In genomic region chr1:20290624-20291597, GRCh38 we compare ENCODE assay signal across 12 cellular contexts. TPM values are rescaled to one million over a fixed set of nuclear protein-coding genes. Genes with fewer than 3 reads are reported as not detected.
A peak's percentile ranks its signal among the peaks of the same experiment; 100 is the strongest.
DNase-seq lines count a peak whose midpoint lies in the region; ATAC-seq and TF ChIP-seq lines count a peak whose summit lies in the region.
"Had no signal": no experiment of that assay in that cellular context is flagged by ENCODE, and none has a peak within 500 bp of the region (broad histone marks: within the 10 kb centered on the region; RNA-seq: fewer than 3 reads in every experiment).

A gene with protein sequence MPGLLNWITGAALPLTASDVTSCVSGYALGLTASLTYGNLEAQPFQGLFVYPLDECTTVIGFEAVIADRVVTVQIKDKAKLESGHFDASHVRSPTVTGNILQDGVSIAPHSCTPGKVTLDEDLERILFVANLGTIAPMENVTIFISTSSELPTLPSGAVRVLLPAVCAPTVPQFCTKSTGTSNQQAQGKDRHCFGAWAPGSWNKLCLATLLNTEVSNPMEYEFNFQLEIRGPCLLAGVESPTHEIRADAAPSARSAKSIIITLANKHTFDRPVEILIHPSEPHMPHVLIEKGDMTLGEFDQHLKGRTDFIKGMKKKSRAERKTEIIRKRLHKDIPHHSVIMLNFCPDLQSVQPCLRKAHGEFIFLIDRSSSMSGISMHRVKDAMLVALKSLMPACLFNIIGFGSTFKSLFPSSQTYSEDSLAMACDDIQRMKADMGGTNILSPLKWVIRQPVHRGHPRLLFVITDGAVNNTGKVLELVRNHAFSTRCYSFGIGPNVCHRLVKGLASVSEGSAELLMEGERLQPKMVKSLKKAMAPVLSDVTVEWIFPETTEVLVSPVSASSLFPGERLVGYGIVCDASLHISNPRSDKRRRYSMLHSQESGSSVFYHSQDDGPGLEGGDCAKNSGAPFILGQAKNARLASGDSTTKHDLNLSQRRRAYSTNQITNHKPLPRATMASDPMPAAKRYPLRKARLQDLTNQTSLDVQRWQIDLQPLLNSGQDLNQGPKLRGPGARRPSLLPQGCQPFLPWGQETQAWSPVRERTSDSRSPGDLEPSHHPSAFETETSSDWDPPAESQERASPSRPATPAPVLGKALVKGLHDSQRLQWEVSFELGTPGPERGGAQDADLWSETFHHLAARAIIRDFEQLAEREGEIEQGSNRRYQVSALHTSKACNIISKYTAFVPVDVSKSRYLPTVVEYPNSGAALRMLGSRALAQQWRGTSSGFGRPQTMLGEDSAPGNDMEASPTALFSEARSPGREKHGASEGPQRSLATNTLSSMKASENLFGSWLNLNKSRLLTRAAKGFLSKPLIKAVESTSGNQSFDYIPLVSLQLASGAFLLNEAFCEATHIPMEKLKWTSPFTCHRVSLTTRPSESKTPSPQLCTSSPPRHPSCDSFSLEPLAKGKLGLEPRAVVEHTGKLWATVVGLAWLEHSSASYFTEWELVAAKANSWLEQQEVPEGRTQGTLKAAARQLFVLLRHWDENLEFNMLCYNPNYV (plus strand): TSS chr1:20290875. CDS start chr1:20310602, 19,727 bp downstream.

- H3K27me3 ChIP-seq in iPS-18a (ENCODE audit: control insufficient read depth, insufficient read depth, low read length) (peaks cover 33% of the 10 kb centered on the region), suprapubic skin (peaks cover 78% of the 10 kb centered on the region)
- H3K27me3 ChIP-seq: SJSA1 had no signal

- H3K4me1 ChIP-seq in iPS-18a (ENCODE audit: control insufficient read depth, low read depth, low read length) (peaks cover 18% of the 10 kb centered on the region), suprapubic skin (peaks cover 8% of the 10 kb centered on the region)

- TF ChIP-seq POLR2A in suprapubic skin (IDR thresholded peaks at IDR 0.05): no peak

- H3K27me3 Mint-ChIP-seq in activated naive CD4-positive, alpha-beta T cell treated with anti-CD3 and anti-CD28 coated beads, Interleukin-2, amount 50 U/mL, for 24 hours: peaks cover 33% of the 10 kb centered on the region

- no peak for ATAC-seq in HG02852 (IDR thresholded peaks at IDR 0.05; ENCODE audit: unreplicated experiment)

- no peak for TF ChIP-seq CTCF in suprapubic skin (IDR thresholded peaks at IDR 0.05)

- H3K36me3 ChIP-seq in iPS-18a (ENCODE audit: control insufficient read depth, low read depth, low read length): no peaks in the 10 kb centered on the region
- no peaks in the 10 kb centered on the region for H3K36me3 ChIP-seq in suprapubic skin
- H3K36me3 ChIP-seq: SJSA1 had no signal

- WGBS in suprapubic skin: 48% methylated on average over 13 of the region's 16 CpGs

- peaks cover 15% of the 10 kb centered on the region for H3K4me1 Mint-ChIP-seq in activated naive CD4-positive, alpha-beta T cell treated with anti-CD3 and anti-CD28 coated beads, Interleukin-2, amount 50 U/mL, for 24 hours

- H3K36me3 Mint-ChIP-seq in activated naive CD4-positive, alpha-beta T cell treated with anti-CD3 and anti-CD28 coated beads, Interleukin-2, amount 50 U/mL, for 24 hours: no peaks in the 10 kb centered on the region
- H3K36me3 Mint-ChIP-seq: naive B cell had no signal

- no peak for TF ChIP-seq EP300 in suprapubic skin (IDR thresholded peaks at IDR 0.05)

- H3K27ac ChIP-seq in iPS-18a (ENCODE audit: low read length) (no peak within 1 kb of the TSS), suprapubic skin (no peak within 1 kb of the TSS)
- H3K27ac ChIP-seq: C4-2B, SJSA1 had no signal

- peak within 1 kb of the TSS; percentile 61 for H3K9ac ChIP-seq in iPS-18a (ENCODE audit: low read length)

- H3K9me3 Mint-ChIP-seq in activated naive CD4-positive, alpha-beta T cell treated with anti-CD3 and anti-CD28 coated beads, Interleukin-2, amount 50 U/mL, for 24 hours: no peaks in the 10 kb centered on the region

- no peak within 1 kb of the TSS for H3K27ac Mint-ChIP-seq in activated naive CD4-positive, alpha-beta T cell treated with anti-CD3 and anti-CD28 coated beads, Interleukin-2, amount 50 U/mL, for 24 hours

- no peak for DNase-seq in activated naive CD4-positive, alpha-beta T cell (lab: John Stamatoyannopoulos, UW)
- DNase-seq in NCI-H82 (lab: John Stamatoyannopoulos, UW): peak; percentile 94
- DNase-seq in suprapubic skin (ENCODE audit: low spot score in 2 of 2): no peak
- no peak for DNase-seq in stimulated activated CD4-positive, alpha-beta T cell treated with anti-CD3 and anti-CD28 coated beads, Interleukin-15, amount 100 ng/mL, for 24 hours
- DNase-seq in NCI-H2196 (lab: John Stamatoyannopoulos, UW; ENCODE audit: unreplicated experiment): no peak
- DNase-seq: naive B cell had no signal

- H3K9me3 ChIP-seq in iPS-18a (ENCODE audit: control insufficient read depth, low read depth, low read length): no peaks in the 10 kb centered on the region
- H3K9me3 ChIP-seq in suprapubic skin: no peaks in the 10 kb centered on the region

- peak within 1 kb of the TSS; percentile 50 for H3K4me3 ChIP-seq in iPS-18a (ENCODE audit: low read length)
- H3K4me3 ChIP-seq in suprapubic skin: peak within 1 kb of the TSS; percentile 12
- H3K4me3 ChIP-seq: SJSA1 had no signal

- peak within 1 kb of the TSS; percentile 79 for H3K4me3 Mint-ChIP-seq in activated naive CD4-positive, alpha-beta T cell treated with anti-CD3 and anti-CD28 coated beads, Interleukin-2, amount 50 U/mL, for 24 hours

RNA-seq across cellular contexts. Expression of the gene that starts here (rescaled TPM):
- total RNA-seq in suprapubic skin: under 1 TPM in 1 of 4 donors, not detected in 3; 0.16 TPM
- total RNA-seq: epithelial cell of proximal tubule, SJSA1 had no signal
